In genomic region chr1:145891587-145892485, GRCh38 we compare ENCODE assay signal across 1 cellular context.
TF ChIP-seq lines count a peak whose summit lies in the region.

No MANE protein-coding gene starts in this region.

TF ChIP-seq in HepG2, 621 proteins besides CTCF, POLR2A, EP300 and RAD21 (continues in another document):
- TF ChIP-seq ZNF543 (CRISPR knock-in tag; IDR thresholded peaks at IDR 0.05): no peak
- no peak for TF ChIP-seq ZSCAN22 (CRISPR knock-in tag; IDR thresholded peaks at IDR 0.05)
- TF ChIP-seq ZNF230 (CRISPR knock-in tag; IDR thresholded peaks at IDR 0.05): no peak
- no peak for TF ChIP-seq U2AF1 (optimal IDR thresholded peaks at IDR 0.05; ENCODE audit: low read depth, low read length)
- no peak for TF ChIP-seq ZNF235 (CRISPR knock-in tag; IDR thresholded peaks at IDR 0.05; ENCODE audit: borderline replicate concordance)
- TF ChIP-seq ZNF496 (CRISPR knock-in tag; IDR thresholded peaks at IDR 0.05; ENCODE audit: insufficient replicate concordance): no peak
- no peak for TF ChIP-seq CEBPZ (IDR thresholded peaks at IDR 0.05; ENCODE audit: low read length)
- TF ChIP-seq NPAS2 (CRISPR knock-in tag; IDR thresholded peaks at IDR 0.05; ENCODE audit: borderline replicate concordance): no peak
- no peak for TF ChIP-seq TRAFD1 (CRISPR knock-in tag; IDR thresholded peaks at IDR 0.05; ENCODE audit: borderline replicate concordance)
- 0 out of 2 replicates have a peak, but pooled peaks have one; percentile 41 for TF ChIP-seq ZBTB33 (CRISPR knock-in tag; IDR thresholded peaks at IDR 0.05)
- TF ChIP-seq KMT2B (CRISPR knock-in tag; IDR thresholded peaks at IDR 0.05): 0 out of 2 replicates have a peak, but pooled peaks have one; percentile 64
- TF ChIP-seq FOXA3 (CRISPR knock-in tag; IDR thresholded peaks at IDR 0.05): peak; percentile 94
- no peak for TF ChIP-seq RNF2 (conservative IDR thresholded peaks at IDR 0.05; ENCODE audit: low read depth)
- TF ChIP-seq ZNF891 (CRISPR knock-in tag; IDR thresholded peaks at IDR 0.05): no peak
- peak; percentile 83 for TF ChIP-seq IKZF5 (CRISPR knock-in tag; IDR thresholded peaks at IDR 0.05)
- TF ChIP-seq GLMP (CRISPR knock-in tag; IDR thresholded peaks at IDR 0.05; ENCODE audit: borderline replicate concordance): no peak
- TF ChIP-seq KAT8 (CRISPR knock-in tag; IDR thresholded peaks at IDR 0.05): peak; percentile 80
- TF ChIP-seq MTF2 (CRISPR knock-in tag; IDR thresholded peaks at IDR 0.05; ENCODE audit: borderline replicate concordance): no peak
- no peak for TF ChIP-seq ELK4 (CRISPR knock-in tag; IDR thresholded peaks at IDR 0.05; ENCODE audit: borderline replicate concordance)
- no peak for TF ChIP-seq ZSCAN29 (CRISPR knock-in tag; conservative IDR thresholded peaks at IDR 0.05)
- no peak for TF ChIP-seq ZMAT5 (CRISPR knock-in tag; IDR thresholded peaks at IDR 0.05; ENCODE audit: borderline replicate concordance, low read depth)
- TF ChIP-seq FOXA1 (IDR thresholded peaks at IDR 0.05): peak; percentile 93
- TF ChIP-seq FOXA1 (CRISPR knock-in tag; IDR thresholded peaks at IDR 0.05): peak; percentile 99
- TF ChIP-seq ATRX (CRISPR knock-in tag; IDR thresholded peaks at IDR 0.05; ENCODE audit: borderline replicate concordance): no peak; the same call in 1 of the 2 replicates
- peak; percentile 52 for TF ChIP-seq GABPB1 (CRISPR knock-in tag; IDR thresholded peaks at IDR 0.05)
- no peak for TF ChIP-seq ZSCAN25 (CRISPR knock-in tag; IDR thresholded peaks at IDR 0.05)
- TF ChIP-seq DBP (CRISPR knock-in tag; IDR thresholded peaks at IDR 0.05; ENCODE audit: not compliant biosample characterization): no peak
- TF ChIP-seq ZNF17 (CRISPR knock-in tag; IDR thresholded peaks at IDR 0.05): no peak
- TF ChIP-seq PTBP1 (IDR thresholded peaks at IDR 0.05; ENCODE audit: low read depth, low read length, poor library complexity, severe bottlenecking): no peak
- no peak for TF ChIP-seq ZNF260 (CRISPR knock-in tag; IDR thresholded peaks at IDR 0.05; ENCODE audit: borderline replicate concordance, low read depth)
- peak; percentile 73; the same call in 1 of the 2 replicates for TF ChIP-seq KDM6A (CRISPR knock-in tag; IDR thresholded peaks at IDR 0.05; ENCODE audit: low read depth)
- TF ChIP-seq ZNF318 (CRISPR knock-in tag; IDR thresholded peaks at IDR 0.05): no peak
- TF ChIP-seq ZBTB46 (CRISPR knock-in tag; IDR thresholded peaks at IDR 0.05; ENCODE audit: borderline replicate concordance): no peak
- TF ChIP-seq LBX2 (CRISPR knock-in tag; IDR thresholded peaks at IDR 0.05; ENCODE audit: borderline replicate concordance): no peak
